ENCODE assay signal across 17 cellular contexts in genomic region chr19:48750771-48751504, GRCh38. TPM values are rescaled to one million over a fixed set of nuclear protein-coding genes. Genes with fewer than 3 reads are reported as not detected.
DNase-seq lines count a peak whose midpoint lies in the region; ATAC-seq and TF ChIP-seq lines count a peak whose summit lies in the region.
"Had no signal": no experiment of that assay in that cellular context is flagged by ENCODE, and none has a peak within 500 bp of the region (broad histone marks: within the 10 kb centered on the region; RNA-seq: fewer than 3 reads in every experiment).

No MANE protein-coding gene starts in this region.

- H3K27ac ChIP-seq in neural progenitor cell: no peak overlapping the region
- H3K27ac ChIP-seq: neutrophil, SJCRH30 had no signal

- H3K79me2 ChIP-seq in neural progenitor cell (ENCODE audit: low read depth): peaks cover 17% of the 10 kb centered on the region

- no peak overlapping the region for H3K4me3 ChIP-seq in neural progenitor cell
- H3K4me3 ChIP-seq: SJCRH30 had no signal

- peaks cover 26% of the 10 kb centered on the region for H3F3A ChIP-seq in neural progenitor cell (ENCODE audit: low read depth)

- peak overlapping the region; percentile 51 for H3K4me3 Mint-ChIP-seq in T-helper 1 cell treated with Interleukin-12 subunit alpha and Interleukin-12 subunit beta and Interleukin-4 antibody, amounts not matched to agents 30 μg/mL and 1 μg/mL, for 36 hours
- H3K4me3 Mint-ChIP-seq in central memory CD8-positive, alpha-beta T cell: peak overlapping the region; percentile 52
- peak overlapping the region; percentile 79 for H3K4me3 Mint-ChIP-seq in neural progenitor cell
- H3K4me3 Mint-ChIP-seq: activated CD4-positive, alpha-beta T cell treated with anti-CD3 and anti-CD28 coated beads for 36 hours had no signal

- no peak for TF ChIP-seq CTCF in neural progenitor cell (IDR thresholded peaks at IDR 0.05)

- H2AFZ ChIP-seq in neural progenitor cell (replicated peaks): no peak overlapping the region

- in situ Hi-C loops in ACHN (cut with HindIII; ENCODE audit: low pct_ligation_motif_present, low pct_unique_long_range_greater_than_20kb, low sequenced_read_pairs): no loop called here

- no peak overlapping the region for H3K9ac ChIP-seq in neural progenitor cell

- H4K20me1 ChIP-seq in neural progenitor cell (ENCODE audit: low read depth): no peaks in the 10 kb centered on the region

- no peak for DNase-seq in T-helper 1 cell
- DNase-seq in Kasumi-1 (lab: John Stamatoyannopoulos, UW): peak; percentile 21 to 36
- DNase-seq in central memory CD8-positive, alpha-beta T cell (ENCODE audit: low spot score in 2 of 2): no peak
- no peak for DNase-seq in neural progenitor cell (ENCODE audit: low spot score)
- DNase-seq in stimulated activated CD4-positive, alpha-beta T cell treated with anti-CD3 and anti-CD28 coated beads, Interleukin-4, amount 100 ng/mL, for 24 hours: no peak
- no peak for DNase-seq in amniotic stem cell (lab: John Stamatoyannopoulos, UW)
- no peak for DNase-seq in ACHN
- DNase-seq: activated naive CD4-positive, alpha-beta T cell treated with Interleukin-2 at 50 U/mL for 16 hours; DMS 273 treated with DMSO at 0.1 percent for 48 hours; NCI-H1105; NCI-H524 treated with DMSO at 0.1 percent for 48 hours; SJCRH30 had no signal

- peak overlapping the region; percentile 96 for H3K4me2 ChIP-seq in neural progenitor cell
- H3K4me2 ChIP-seq: smooth muscle cell had no signal

- H3K36me3 ChIP-seq in neural progenitor cell: no peaks in the 10 kb centered on the region
- H3K36me3 ChIP-seq: neutrophil, SJCRH30 had no signal

- H3K36me3 Mint-ChIP-seq in T-helper 1 cell treated with Interleukin-12 subunit alpha and Interleukin-12 subunit beta and Interleukin-4 antibody, amounts not matched to agents 30 μg/mL and 1 μg/mL, for 36 hours (ENCODE audit: low read depth): no peaks in the 10 kb centered on the region
- H3K36me3 Mint-ChIP-seq in central memory CD8-positive, alpha-beta T cell (ENCODE audit: insufficient read depth): peaks cover 3% of the 10 kb centered on the region
- peaks cover 8% of the 10 kb centered on the region for H3K36me3 Mint-ChIP-seq in neural progenitor cell

- H3K27me3 Mint-ChIP-seq in T-helper 1 cell treated with Interleukin-12 subunit alpha and Interleukin-12 subunit beta and Interleukin-4 antibody, amounts not matched to agents 30 μg/mL and 1 μg/mL, for 36 hours (ENCODE audit: low read depth): peaks cover 30% of the 10 kb centered on the region
- peaks cover 61% of the 10 kb centered on the region for H3K27me3 Mint-ChIP-seq in central memory CD8-positive, alpha-beta T cell
- H3K27me3 Mint-ChIP-seq in neural progenitor cell (ENCODE audit: insufficient read depth, low read depth): peaks cover 37% of the 10 kb centered on the region

- H3K27ac Mint-ChIP-seq in T-helper 1 cell treated with Interleukin-12 subunit alpha and Interleukin-12 subunit beta and Interleukin-4 antibody, amounts not matched to agents 30 μg/mL and 1 μg/mL, for 36 hours: peak overlapping the region; percentile 71
- no peak overlapping the region for H3K27ac Mint-ChIP-seq in central memory CD8-positive, alpha-beta T cell (ENCODE audit: low read depth)
- no peak overlapping the region for H3K27ac Mint-ChIP-seq in neural progenitor cell
- H3K27ac Mint-ChIP-seq: activated CD4-positive, alpha-beta T cell treated with anti-CD3 and anti-CD28 coated beads for 36 hours had no signal

- H3K4me1 Mint-ChIP-seq in T-helper 1 cell treated with Interleukin-12 subunit alpha and Interleukin-12 subunit beta and Interleukin-4 antibody, amounts not matched to agents 30 μg/mL and 1 μg/mL, for 36 hours (ENCODE audit: low read depth): peaks cover 24% of the 10 kb centered on the region
- H3K4me1 Mint-ChIP-seq in central memory CD8-positive, alpha-beta T cell: peaks cover 20% of the 10 kb centered on the region
- peaks cover 29% of the 10 kb centered on the region for H3K4me1 Mint-ChIP-seq in neural progenitor cell

- no peaks in the 10 kb centered on the region for H3K9me3 Mint-ChIP-seq in T-helper 1 cell treated with Interleukin-12 subunit alpha and Interleukin-12 subunit beta and Interleukin-4 antibody, amounts not matched to agents 30 μg/mL and 1 μg/mL, for 36 hours
- no peaks in the 10 kb centered on the region for H3K9me3 Mint-ChIP-seq in central memory CD8-positive, alpha-beta T cell
- peaks cover 6% of the 10 kb centered on the region for H3K9me3 Mint-ChIP-seq in neural progenitor cell

- H3K9me3 ChIP-seq in neural progenitor cell (ENCODE audit: low read depth): no peaks in the 10 kb centered on the region
- H3K9me3 ChIP-seq: neutrophil, SJCRH30, upper lobe of left lung had no signal

- no peak for ATAC-seq in central memory CD8-positive, alpha-beta T cell (replicated peaks; ENCODE audit: extremely low read depth, poor library complexity, severe bottlenecking)
- ATAC-seq: activated CD4-positive, alpha-beta T cell treated with anti-CD3 and anti-CD28 coated beads for 36 hours had no signal

- peaks cover 11% of the 10 kb centered on the region for H3K27me3 ChIP-seq in neural progenitor cell
- H3K27me3 ChIP-seq: SJCRH30 had no signal

- no peaks in the 10 kb centered on the region for H3K4me1 ChIP-seq in neural progenitor cell
- H3K4me1 ChIP-seq: SJCRH30 had no signal

RNA-seq across cellular contexts. Expression of gene FUT1, which starts 1.5 kb away (rescaled TPM):
- total RNA-seq in neural progenitor cell (ENCODE audit: low replicate concordance): 2.9 and 5.1 TPM in 2 replicates
- total RNA-seq: SJCRH30 had no signal

RNA-seq across cellular contexts. Expression of gene IZUMO1, which starts 4.2 kb away (rescaled TPM):
- total RNA-seq in neural progenitor cell (ENCODE audit: low replicate concordance): 0.19 and 0.40 TPM in 2 replicates
- total RNA-seq: activated CD4-positive, alpha-beta T cell treated with anti-CD3 and anti-CD28 coated beads for 36 hours; SJCRH30 had no signal

RNA-seq across cellular contexts. Expression of gene FGF21, which starts 4.4 kb away (rescaled TPM):
- total RNA-seq in neural progenitor cell (ENCODE audit: low replicate concordance): not detected in 2 replicates
- total RNA-seq: activated CD4-positive, alpha-beta T cell treated with anti-CD3 and anti-CD28 coated beads for 36 hours; SJCRH30; smooth muscle cell; upper lobe of left lung had no signal

RNA-seq across cellular contexts. Expression of gene RASIP1, which starts 10.5 kb away (rescaled TPM):
- total RNA-seq in neural progenitor cell (ENCODE audit: low replicate concordance): 0.86 and 3.2 TPM in 2 replicates

RNA-seq across cellular contexts. Expression of gene MAMSTR, which starts 31.4 kb away (rescaled TPM):
- total RNA-seq in neural progenitor cell (ENCODE audit: low replicate concordance): 1.2 and 1.4 TPM in 2 replicates

Comparison
In these comparisons a context has a peak if more than half of its experiments do, and no peak if none do; other contexts are left out.
1. DNase-seq: peak in Kasumi-1 (2 of 2); none in T-helper 1 cell (0 of 5), central memory CD8-positive, alpha-beta T cell (0 of 2), neural progenitor cell (single experiment), stimulated activated CD4-positive, alpha-beta T cell treated with anti-CD3 and anti-CD28 coated beads, Interleukin-4, amount 100 ng/mL, for 24 hours (single experiment), amniotic stem cell (single experiment) and ACHN (single experiment).
2. Peak in every context shown above with its lines, with median percentiles within 50 percentile points of each other: H3K4me3 Mint-ChIP-seq.